Comparison of ENCODE assay signal across 11 cellular contexts in genomic region chr7:158350166-158350900, GRCh38.
"Had no signal": no experiment of that assay in that cellular context is flagged by ENCODE, and none has a peak within 500 bp of the region (broad histone marks: within the 10 kb centered on the region; RNA-seq: fewer than 3 reads in every experiment).

No MANE protein-coding gene starts in this region.

- H3K27me3 ChIP-seq: tibial nerve had no signal

- H3K27ac ChIP-seq: SK-N-MC, tibial nerve had no signal

- FAIRE-seq: astrocyte, bronchial epithelial cell had no signal

- DNase-seq: activated naive CD4-positive, alpha-beta T cell treated with anti-CD3 and anti-CD28 coated beads, Interleukin-2, amount 50 U/mL, for 16 hours; activated T-cell treated with anti-CD3 and anti-CD28 coated beads, Interleukin-2, amount 50 U/mL, for 24 hours; foreskin fibroblast; glutamatergic neuron; hypothalamus; stimulated activated naive B cell treated with anti-CD40 and anti-IgM and Interleukin-4, amounts not matched to agents 10 μg/mL and 1 μg/mL and 100 μg/mL, for 72 hours had no signal

- ATAC-seq: activated CD4-positive, CD25-positive, alpha-beta regulatory T cell treated with anti-CD3 and anti-CD28 coated beads, Interleukin-2, amount 50 U/mL, for 24 hours; stimulated activated naive B cell treated with anti-CD40 and anti-IgM and Interleukin-4, amounts not matched to agents 10 μg/mL and 1 μg/mL and 100 μg/mL, for 72 hours had no signal

- H3K4me1 ChIP-seq: tibial nerve had no signal

- H3K4me3 ChIP-seq: SK-N-MC, tibial nerve had no signal

- H3K36me3 ChIP-seq: tibial nerve had no signal
